In genomic region chr1:16366722-16367257, GRCh38 we compare ENCODE assay signal across 8 cellular contexts. TPM values are rescaled to one million over a fixed set of nuclear protein-coding genes. Genes with fewer than 3 reads are reported as not detected.
DNase-seq lines count a peak whose midpoint lies in the region; ATAC-seq and TF ChIP-seq lines count a peak whose summit lies in the region.

SZRD1 (plus strand) TSS chr1:16367242; CDS start chr1:16367258, 16 bp downstream.

- no peak within 1 kb of the TSS for H2BK15ac ChIP-seq in H9 (ENCODE audit: low read depth, low read length)

- TF ChIP-seq CTCF in DND-41 (IDR thresholded peaks at IDR 0.05; ENCODE audit: borderline replicate concordance, extremely low read depth, low read length, poor library complexity, severe bottlenecking), result no peak
- TF ChIP-seq CTCF in H9 (conservative IDR thresholded peaks at IDR 0.05), result no peak
- no peak for TF ChIP-seq CTCF in fibroblast of mammary gland (conservative IDR thresholded peaks at IDR 0.05; ENCODE audit: control insufficient read depth, insufficient read depth, low read depth, low read length)

- peak within 1 kb of the TSS; percentile 88 for H2AFZ ChIP-seq in DND-41 (ENCODE audit: low read depth, low read length)
- peak within 1 kb of the TSS; percentile 71 for H2AFZ ChIP-seq in H9 (ENCODE audit: low read length)

- peaks cover 3% of the 10 kb centered on the region for H3K79me1 ChIP-seq in H9 (ENCODE audit: insufficient read depth, low read depth, low read length, poor library complexity, severe bottlenecking)

- H3K9ac ChIP-seq in DND-41 (ENCODE audit: low read depth, low read length) (peak within 1 kb of the TSS; percentile 87), H9 (ENCODE audit: extremely low read depth, insufficient read length, low read length) (peak within 1 kb of the TSS; percentile 82)

- H3K27ac Mint-ChIP-seq in H9, result peak within 1 kb of the TSS; percentile 98 to 99 (median 99)
- H3K27ac Mint-ChIP-seq in naive thymus-derived CD4-positive, alpha-beta T cell, result peak within 1 kb of the TSS; percentile 90 to 99 (median 97)
- peak within 1 kb of the TSS; percentile 100 for H3K27ac Mint-ChIP-seq in stimulated activated naive B cell treated with anti-CD40 and anti-IgM and Interleukin-4, amounts not matched to agents 10 μg/mL and 1 μg/mL and 100 μg/mL, for 72 hours

- no peaks in the 10 kb centered on the region for H3K27me3 ChIP-seq in DND-41 (ENCODE audit: insufficient read depth, low read length, poor library complexity)
- H3K27me3 ChIP-seq in H9 (ENCODE audit: insufficient read depth, low read length), result no peaks in the 10 kb centered on the region
- no peaks in the 10 kb centered on the region for H3K27me3 ChIP-seq in naive thymus-derived CD4-positive, alpha-beta T cell (ENCODE audit: control insufficient read depth in 2 of 2, insufficient read depth in 2 of 2, low read length in 2 of 2)

- peaks cover 6% of the 10 kb centered on the region; the same call in 1 of the 2 replicates for H3K36me3 ChIP-seq in DND-41 (ENCODE audit: insufficient read depth, low read length)
- H3K36me3 ChIP-seq in naive thymus-derived CD4-positive, alpha-beta T cell (ENCODE audit: control insufficient read depth in 2 of 3, insufficient read depth in 3 of 3, low read length in 3 of 3), result peaks cover 0 to 6% (median 0%) of the 10 kb centered on the region in 3 experiments

- peak within 1 kb of the TSS; percentile 51 for H4K91ac ChIP-seq in H9 (ENCODE audit: insufficient read length, low read depth, low read length)

- H3K4ac ChIP-seq in H9 (ENCODE audit: low read depth, low read length), result no peak within 1 kb of the TSS; the same call in 1 of the 2 replicates

- peaks cover 8 to 18% of the 10 kb centered on the region in 2 experiments for H3K4me1 Mint-ChIP-seq in H9
- H3K4me1 Mint-ChIP-seq in naive thymus-derived CD4-positive, alpha-beta T cell, result peaks cover 15 to 43% (median 38%) of the 10 kb centered on the region in 7 donors
- peaks cover 16 to 43% of the 10 kb centered on the region in 2 donors for H3K4me1 Mint-ChIP-seq in stimulated activated naive B cell treated with anti-CD40 and anti-IgM and Interleukin-4, amounts not matched to agents 10 μg/mL and 1 μg/mL and 100 μg/mL, for 72 hours

- no CpG with 5 or more reads among the region's 24 CpGs for WGBS in H9 (ENCODE audit: extremely low coverage, insufficient read length, low lambda C conversion rate)

- H3K27me3 Mint-ChIP-seq in H9 (ENCODE audit: low read depth), result peaks cover 7% of the 10 kb centered on the region
- no peaks in the 10 kb centered on the region for H3K27me3 Mint-ChIP-seq in naive thymus-derived CD4-positive, alpha-beta T cell
- H3K27me3 Mint-ChIP-seq in stimulated activated naive B cell treated with anti-CD40 and anti-IgM and Interleukin-4, amounts not matched to agents 10 μg/mL and 1 μg/mL and 100 μg/mL, for 72 hours, result no peaks in the 10 kb centered on the region

- H3K56ac ChIP-seq in H9 (ENCODE audit: insufficient read length, low read depth, low read length), result no peak within 1 kb of the TSS

- DNase-seq in DND-41, result peak; percentile 98
- DNase-seq in H9, result peak; percentile 99
- peak; percentile 99 for DNase-seq in M059J (ENCODE audit: low read depth)
- DNase-seq in SHP77 (lab: John Stamatoyannopoulos, UW), result peak; percentile 98
- peak; percentile 94 for DNase-seq in activated T-helper 9 cell treated with anti-CD3 and anti-CD28 coated beads, Interleukin-2, amount 50 U/mL, for 16 hours (ENCODE audit: low read depth)
- peak; percentile 99 for DNase-seq in fibroblast of mammary gland (ENCODE audit: low read depth)
- DNase-seq in naive thymus-derived CD4-positive, alpha-beta T cell, result peak; percentile 81 to 98 (median 96)
- DNase-seq in stimulated activated naive B cell treated with anti-CD40 and anti-IgM and Interleukin-4, amounts not matched to agents 10 μg/mL and 1 μg/mL and 100 μg/mL, for 72 hours, result peak; percentile 95

- peak; percentile 92 for ATAC-seq in DND-41 (ENCODE audit: insufficient read depth, low read depth)
- peak; percentile 94 for ATAC-seq in naive thymus-derived CD4-positive, alpha-beta T cell
- ATAC-seq in stimulated activated naive B cell treated with anti-CD40 and anti-IgM and Interleukin-4, amounts not matched to agents 10 μg/mL and 1 μg/mL and 100 μg/mL, for 72 hours (replicated peaks), result peak; percentile 81 to 83

- intact Hi-C loops in naive thymus-derived CD4-positive, alpha-beta T cell (cut with micrococcal nuclease), result loop anchor here (1.0 to 10.0 kb wide), 22 partner anchors 14 to 841 kb away; partner anchors contain the start of genes CPLANE2 (in 2 of the 2), FBXO42 (in 2 of the 2), ATP13A2 (in 1 of the 2) and DNAJC16 (in 1 of the 2)

- peaks cover 0 to 3% (median 0%) of the 10 kb centered on the region in 3 experiments; a peak in 2 of 7 replicates for H3K36me3 Mint-ChIP-seq in H9 (ENCODE audit: insufficient read depth in 1 of 3, low read depth in 3 of 3)
- peaks cover 0 to 7% (median 0%) of the 10 kb centered on the region in 5 donors for H3K36me3 Mint-ChIP-seq in naive thymus-derived CD4-positive, alpha-beta T cell
- H3K36me3 Mint-ChIP-seq in stimulated activated naive B cell treated with anti-CD40 and anti-IgM and Interleukin-4, amounts not matched to agents 10 μg/mL and 1 μg/mL and 100 μg/mL, for 72 hours, result peaks cover 15 to 21% of the 10 kb centered on the region in 2 donors

- H3K9me3 ChIP-seq in DND-41 (ENCODE audit: insufficient read depth, low read length, severe bottlenecking) (no peaks in the 10 kb centered on the region), H9 (ENCODE audit: control insufficient read depth, low read depth, low read length) (no peaks in the 10 kb centered on the region)
- no peaks in the 10 kb centered on the region for H3K9me3 ChIP-seq in naive thymus-derived CD4-positive, alpha-beta T cell (ENCODE audit: control insufficient read depth in 2 of 3, low read length in 3 of 3)

- H3K79me2 ChIP-seq in DND-41 (ENCODE audit: insufficient read depth, low read length), result peaks cover 46% of the 10 kb centered on the region
- H3K79me2 ChIP-seq in H9 (ENCODE audit: insufficient read depth, low read length), result peaks cover 29% of the 10 kb centered on the region

- no peak within 1 kb of the TSS for H2AK5ac ChIP-seq in H9 (ENCODE audit: insufficient read length, low read length)

- H3K4me1 ChIP-seq in DND-41 (ENCODE audit: insufficient read depth, low read length) (peaks cover 28% of the 10 kb centered on the region), H9 (ENCODE audit: insufficient read depth, low read length) (no peaks in the 10 kb centered on the region)
- peaks cover 19 to 26% of the 10 kb centered on the region in 2 donors for H3K4me1 ChIP-seq in naive thymus-derived CD4-positive, alpha-beta T cell (ENCODE audit: control insufficient read depth in 2 of 2, insufficient read depth in 2 of 2, low read length in 2 of 2)

- no peak within 1 kb of the TSS for H4K5ac ChIP-seq in H9 (ENCODE audit: insufficient read length, low read depth, low read length)

- H4K8ac ChIP-seq in H9 (replicated peaks; ENCODE audit: insufficient read length, low read depth, low read length), result no peak within 1 kb of the TSS

- no peaks in the 10 kb centered on the region; a peak in 2 of 5 replicates for H3K9me3 Mint-ChIP-seq in H9
- peaks cover 0 to 2% (median 0%) of the 10 kb centered on the region in 11 donors for H3K9me3 Mint-ChIP-seq in naive thymus-derived CD4-positive, alpha-beta T cell
- no peaks in the 10 kb centered on the region for H3K9me3 Mint-ChIP-seq in stimulated activated naive B cell treated with anti-CD40 and anti-IgM and Interleukin-4, amounts not matched to agents 10 μg/mL and 1 μg/mL and 100 μg/mL, for 72 hours

- H3K4me3 ChIP-seq in DND-41 (ENCODE audit: low read depth in 1 of 2, low read length in 2 of 2) (peak within 1 kb of the TSS; percentile 72 to 84), fibroblast of mammary gland (ENCODE audit: control insufficient read depth, low read depth, low read length) (peak within 1 kb of the TSS; percentile 74)
- H3K4me3 ChIP-seq in naive thymus-derived CD4-positive, alpha-beta T cell (ENCODE audit: low read length), result peak within 1 kb of the TSS; percentile 98

- H3T11ph ChIP-seq in H9 (ENCODE audit: low read length), result no peak within 1 kb of the TSS

- H3K27ac ChIP-seq in DND-41 (ENCODE audit: low read length) (peak within 1 kb of the TSS; percentile 90), H9 (ENCODE audit: insufficient read length, low read depth, low read length) (peak within 1 kb of the TSS; percentile 32)
- H3K27ac ChIP-seq in naive thymus-derived CD4-positive, alpha-beta T cell (ENCODE audit: low read depth, low read length), result peak within 1 kb of the TSS; percentile 99

- H4K20me1 ChIP-seq in DND-41 (ENCODE audit: insufficient read depth, low read length), result peaks cover 37% of the 10 kb centered on the region
- H4K20me1 ChIP-seq in H9 (ENCODE audit: control insufficient read depth, insufficient read depth, insufficient read length), result no peaks in the 10 kb centered on the region

- peak within 1 kb of the TSS; percentile 89 for H3K14ac ChIP-seq in H9 (ENCODE audit: insufficient read depth, low read length)

- CTCF ChIA-PET in naive thymus-derived CD4-positive, alpha-beta T cell (lab: Charles Lee), result interaction anchor here (1.2 kb wide), 1 partner anchor 14 kb away, joined by 3 read pairs; no protein-coding TSS in a partner anchor

- POLR2A ChIA-PET in naive thymus-derived CD4-positive, alpha-beta T cell (lab: Charles Lee), result interaction anchor here (0.6 to 5.1 kb wide), 7 partner anchors 9 to 74 kb away, joined by 3 to 29 read pairs (median 7); partner anchors contain the start of genes FBXO42 and NECAP2

- no peak within 1 kb of the TSS for H2BK20ac ChIP-seq in H9 (ENCODE audit: low read depth, low read length, poor library complexity, severe bottlenecking)

- no peak within 1 kb of the TSS for H3K23ac ChIP-seq in H9 (ENCODE audit: insufficient read length, low read depth, low read length)

- H2BK120ac ChIP-seq in H9 (ENCODE audit: low read depth, low read length, poor library complexity, severe bottlenecking), result no peak within 1 kb of the TSS

- no peak within 1 kb of the TSS for H2BK12ac ChIP-seq in H9 (ENCODE audit: insufficient read length, low read depth, low read length)

- peak within 1 kb of the TSS; percentile 86 for H3K18ac ChIP-seq in H9 (ENCODE audit: insufficient read length, low read depth, low read length)

- peak within 1 kb of the TSS; percentile 72 for H3K4me2 ChIP-seq in DND-41 (ENCODE audit: insufficient read depth, low read length)
- H3K4me2 ChIP-seq in H9 (ENCODE audit: insufficient read depth, insufficient read length, low read length), result peak within 1 kb of the TSS; percentile 86

- H3K4me3 Mint-ChIP-seq in H9, result peak within 1 kb of the TSS; percentile 95 to 96
- H3K4me3 Mint-ChIP-seq in naive thymus-derived CD4-positive, alpha-beta T cell, result peak within 1 kb of the TSS; percentile 93 to 99 (median 96)
- peak within 1 kb of the TSS; percentile 97 for H3K4me3 Mint-ChIP-seq in stimulated activated naive B cell treated with anti-CD40 and anti-IgM and Interleukin-4, amounts not matched to agents 10 μg/mL and 1 μg/mL and 100 μg/mL, for 72 hours

- H2BK5ac ChIP-seq in H9 (ENCODE audit: insufficient read length, low read length), result peak within 1 kb of the TSS; percentile 21

- peaks cover 9% of the 10 kb centered on the region for H3K23me2 ChIP-seq in H9 (ENCODE audit: insufficient read length, low read depth, low read length, poor library complexity, severe bottlenecking)

RNA-seq across cellular contexts. Expression of gene SZRD1, which starts in this region (rescaled TPM):
- total RNA-seq in H9 (2021), result 118 and 119 TPM in 2 replicates
- total RNA-seq in M059J (2014; rRNA removed; shearing (Covaris generic)), result 91.1 and 125 TPM in 2 replicates
- 100 to 1,000 TPM in 3 of 5 experiments, 10 to 100 TPM in 2; 81.6 to 163 (median 125) TPM for total RNA-seq in naive thymus-derived CD4-positive, alpha-beta T cell
- polyA plus RNA-seq in naive thymus-derived CD4-positive, alpha-beta T cell, result 10 to 100 TPM; 36.8 to 38.9 TPM

Comparison
In these comparisons a context has a peak if more than half of its experiments do, and no peak if none do; other contexts are left out.
1. Peak in every context shown above with its lines: DNase-seq, ATAC-seq, H3K4me3 ChIP-seq and H3K27ac ChIP-seq.
2. H3K27ac ChIP-seq: peak in every context shown above with its lines; median percentile 99 in naive thymus-derived CD4-positive, alpha-beta T cell; 90 in DND-41; 32 in H9.